Comparison of ENCODE assay signal across 2 cellular contexts in the genomic region with DNA sequence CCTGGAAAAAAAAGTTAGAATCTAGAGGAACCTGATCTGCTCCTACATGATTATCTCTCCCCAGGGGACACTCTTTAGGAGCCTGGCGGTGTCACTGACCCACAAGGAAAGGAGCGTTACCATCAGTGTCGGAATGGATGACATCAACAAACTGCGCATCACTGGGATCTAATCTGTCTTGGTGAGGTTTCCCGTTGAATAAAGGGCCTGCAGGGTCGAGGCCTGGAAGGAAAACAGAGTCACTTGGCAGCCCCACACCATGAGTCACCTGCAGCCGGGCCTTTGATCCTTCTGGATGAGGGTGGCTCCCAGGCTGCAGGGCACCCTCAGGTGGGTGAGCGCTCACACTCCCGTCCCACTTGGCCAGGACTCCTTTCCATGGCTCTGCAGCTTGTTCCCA.
TF ChIP-seq lines count a peak whose summit lies in the region.

No MANE protein-coding gene starts in this region.

TF ChIP-seq in Ishikawa, 13 proteins besides CTCF, POLR2A, EP300 and RAD21:
- TF ChIP-seq NFIC (IDR thresholded peaks at IDR 0.05): no peak; the same call in 1 of the 2 replicates
- TF ChIP-seq ZBTB7A (IDR thresholded peaks at IDR 0.05; ENCODE audit: low read depth): no peak
- TF ChIP-seq, protein P1, sequence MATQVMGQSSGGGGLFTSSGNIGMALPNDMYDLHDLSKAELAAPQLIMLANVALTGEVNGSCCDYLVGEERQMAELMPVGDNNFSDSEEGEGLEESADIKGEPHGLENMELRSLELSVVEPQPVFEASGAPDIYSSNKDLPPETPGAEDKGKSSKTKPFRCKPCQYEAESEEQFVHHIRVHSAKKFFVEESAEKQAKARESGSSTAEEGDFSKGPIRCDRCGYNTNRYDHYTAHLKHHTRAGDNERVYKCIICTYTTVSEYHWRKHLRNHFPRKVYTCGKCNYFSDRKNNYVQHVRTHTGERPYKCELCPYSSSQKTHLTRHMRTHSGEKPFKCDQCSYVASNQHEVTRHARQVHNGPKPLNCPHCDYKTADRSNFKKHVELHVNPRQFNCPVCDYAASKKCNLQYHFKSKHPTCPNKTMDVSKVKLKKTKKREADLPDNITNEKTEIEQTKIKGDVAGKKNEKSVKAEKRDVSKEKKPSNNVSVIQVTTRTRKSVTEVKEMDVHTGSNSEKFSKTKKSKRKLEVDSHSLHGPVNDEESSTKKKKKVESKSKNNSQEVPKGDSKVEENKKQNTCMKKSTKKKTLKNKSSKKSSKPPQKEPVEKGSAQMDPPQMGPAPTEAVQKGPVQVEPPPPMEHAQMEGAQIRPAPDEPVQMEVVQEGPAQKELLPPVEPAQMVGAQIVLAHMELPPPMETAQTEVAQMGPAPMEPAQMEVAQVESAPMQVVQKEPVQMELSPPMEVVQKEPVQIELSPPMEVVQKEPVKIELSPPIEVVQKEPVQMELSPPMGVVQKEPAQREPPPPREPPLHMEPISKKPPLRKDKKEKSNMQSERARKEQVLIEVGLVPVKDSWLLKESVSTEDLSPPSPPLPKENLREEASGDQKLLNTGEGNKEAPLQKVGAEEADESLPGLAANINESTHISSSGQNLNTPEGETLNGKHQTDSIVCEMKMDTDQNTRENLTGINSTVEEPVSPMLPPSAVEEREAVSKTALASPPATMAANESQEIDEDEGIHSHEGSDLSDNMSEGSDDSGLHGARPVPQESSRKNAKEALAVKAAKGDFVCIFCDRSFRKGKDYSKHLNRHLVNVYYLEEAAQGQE (IDR thresholded peaks at IDR 0.05; ENCODE audit: low read depth): no peak
- no peak for TF ChIP-seq TAF1 (IDR thresholded peaks at IDR 0.05; ENCODE audit: low read depth)
- 0 out of 2 replicates have a peak, but pooled peaks have one; percentile 8 for TF ChIP-seq TCF12 (IDR thresholded peaks at IDR 0.05; ENCODE audit: low read depth)
- no peak for TF ChIP-seq EGR1 (IDR thresholded peaks at IDR 0.05)
- TF ChIP-seq, protein P2, sequence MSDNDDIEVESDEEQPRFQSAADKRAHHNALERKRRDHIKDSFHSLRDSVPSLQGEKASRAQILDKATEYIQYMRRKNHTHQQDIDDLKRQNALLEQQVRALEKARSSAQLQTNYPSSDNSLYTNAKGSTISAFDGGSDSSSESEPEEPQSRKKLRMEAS (IDR thresholded peaks at IDR 0.05): no peak

TF ChIP-seq in HepG2, 621 proteins besides CTCF, POLR2A, EP300 and RAD21:
- TF ChIP-seq BHLHE40 (IDR thresholded peaks at IDR 0.05; ENCODE audit: low read length) (peak; percentile 57), FOSL1 (CRISPR knock-in tag; IDR thresholded peaks at IDR 0.05; ENCODE audit: borderline replicate concordance) (0 out of 2 replicates have a peak, but pooled peaks have one; percentile 32), MYC (CRISPR knock-in tag; IDR thresholded peaks at IDR 0.05; ENCODE audit: borderline replicate concordance) (no peak), TCF7 (IDR thresholded peaks at IDR 0.05; ENCODE audit: low read depth) (peak; percentile 56; the same call in 1 of the 2 replicates), HOXA3 (CRISPR knock-in tag; IDR thresholded peaks at IDR 0.05) (no peak), HNRNPL (IDR thresholded peaks at IDR 0.05; ENCODE audit: low read depth, low read length) (0 out of 2 replicates have a peak, but pooled peaks have one; percentile 33), HMG20A (CRISPR knock-in tag; IDR thresholded peaks at IDR 0.05; ENCODE audit: borderline replicate concordance) (peak; percentile 33; the same call in 1 of the 2 replicates), FOSL2 (CRISPR knock-in tag; IDR thresholded peaks at IDR 0.05) (peak; percentile 91), GABPB1 (CRISPR knock-in tag; IDR thresholded peaks at IDR 0.05) (0 out of 2 replicates have a peak, but pooled peaks have one; percentile 32)
- TF ChIP-seq, protein P3, sequence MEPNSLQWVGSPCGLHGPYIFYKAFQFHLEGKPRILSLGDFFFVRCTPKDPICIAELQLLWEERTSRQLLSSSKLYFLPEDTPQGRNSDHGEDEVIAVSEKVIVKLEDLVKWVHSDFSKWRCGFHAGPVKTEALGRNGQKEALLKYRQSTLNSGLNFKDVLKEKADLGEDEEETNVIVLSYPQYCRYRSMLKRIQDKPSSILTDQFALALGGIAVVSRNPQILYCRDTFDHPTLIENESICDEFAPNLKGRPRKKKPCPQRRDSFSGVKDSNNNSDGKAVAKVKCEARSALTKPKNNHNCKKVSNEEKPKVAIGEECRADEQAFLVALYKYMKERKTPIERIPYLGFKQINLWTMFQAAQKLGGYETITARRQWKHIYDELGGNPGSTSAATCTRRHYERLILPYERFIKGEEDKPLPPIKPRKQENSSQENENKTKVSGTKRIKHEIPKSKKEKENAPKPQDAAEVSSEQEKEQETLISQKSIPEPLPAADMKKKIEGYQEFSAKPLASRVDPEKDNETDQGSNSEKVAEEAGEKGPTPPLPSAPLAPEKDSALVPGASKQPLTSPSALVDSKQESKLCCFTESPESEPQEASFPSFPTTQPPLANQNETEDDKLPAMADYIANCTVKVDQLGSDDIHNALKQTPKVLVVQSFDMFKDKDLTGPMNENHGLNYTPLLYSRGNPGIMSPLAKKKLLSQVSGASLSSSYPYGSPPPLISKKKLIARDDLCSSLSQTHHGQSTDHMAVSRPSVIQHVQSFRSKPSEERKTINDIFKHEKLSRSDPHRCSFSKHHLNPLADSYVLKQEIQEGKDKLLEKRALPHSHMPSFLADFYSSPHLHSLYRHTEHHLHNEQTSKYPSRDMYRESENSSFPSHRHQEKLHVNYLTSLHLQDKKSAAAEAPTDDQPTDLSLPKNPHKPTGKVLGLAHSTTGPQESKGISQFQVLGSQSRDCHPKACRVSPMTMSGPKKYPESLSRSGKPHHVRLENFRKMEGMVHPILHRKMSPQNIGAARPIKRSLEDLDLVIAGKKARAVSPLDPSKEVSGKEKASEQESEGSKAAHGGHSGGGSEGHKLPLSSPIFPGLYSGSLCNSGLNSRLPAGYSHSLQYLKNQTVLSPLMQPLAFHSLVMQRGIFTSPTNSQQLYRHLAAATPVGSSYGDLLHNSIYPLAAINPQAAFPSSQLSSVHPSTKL (CRISPR knock-in tag; IDR thresholded peaks at IDR 0.05): peak; percentile 38; the same call in 1 of the 2 replicates
- TF ChIP-seq, protein P4, sequence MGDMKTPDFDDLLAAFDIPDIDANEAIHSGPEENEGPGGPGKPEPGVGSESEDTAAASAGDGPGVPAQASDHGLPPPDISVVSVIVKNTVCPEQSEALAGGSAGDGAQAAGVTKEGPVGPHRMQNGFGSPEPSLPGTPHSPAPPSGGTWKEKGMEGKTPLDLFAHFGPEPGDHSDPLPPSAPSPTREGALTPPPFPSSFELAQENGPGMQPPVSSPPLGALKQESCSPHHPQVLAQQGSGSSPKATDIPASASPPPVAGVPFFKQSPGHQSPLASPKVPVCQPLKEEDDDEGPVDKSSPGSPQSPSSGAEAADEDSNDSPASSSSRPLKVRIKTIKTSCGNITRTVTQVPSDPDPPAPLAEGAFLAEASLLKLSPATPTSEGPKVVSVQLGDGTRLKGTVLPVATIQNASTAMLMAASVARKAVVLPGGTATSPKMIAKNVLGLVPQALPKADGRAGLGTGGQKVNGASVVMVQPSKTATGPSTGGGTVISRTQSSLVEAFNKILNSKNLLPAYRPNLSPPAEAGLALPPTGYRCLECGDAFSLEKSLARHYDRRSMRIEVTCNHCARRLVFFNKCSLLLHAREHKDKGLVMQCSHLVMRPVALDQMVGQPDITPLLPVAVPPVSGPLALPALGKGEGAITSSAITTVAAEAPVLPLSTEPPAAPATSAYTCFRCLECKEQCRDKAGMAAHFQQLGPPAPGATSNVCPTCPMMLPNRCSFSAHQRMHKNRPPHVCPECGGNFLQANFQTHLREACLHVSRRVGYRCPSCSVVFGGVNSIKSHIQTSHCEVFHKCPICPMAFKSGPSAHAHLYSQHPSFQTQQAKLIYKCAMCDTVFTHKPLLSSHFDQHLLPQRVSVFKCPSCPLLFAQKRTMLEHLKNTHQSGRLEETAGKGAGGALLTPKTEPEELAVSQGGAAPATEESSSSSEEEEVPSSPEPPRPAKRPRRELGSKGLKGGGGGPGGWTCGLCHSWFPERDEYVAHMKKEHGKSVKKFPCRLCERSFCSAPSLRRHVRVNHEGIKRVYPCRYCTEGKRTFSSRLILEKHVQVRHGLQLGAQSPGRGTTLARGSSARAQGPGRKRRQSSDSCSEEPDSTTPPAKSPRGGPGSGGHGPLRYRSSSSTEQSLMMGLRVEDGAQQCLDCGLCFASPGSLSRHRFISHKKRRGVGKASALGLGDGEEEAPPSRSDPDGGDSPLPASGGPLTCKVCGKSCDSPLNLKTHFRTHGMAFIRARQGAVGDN (CRISPR knock-in tag; IDR thresholded peaks at IDR 0.05): peak; percentile 24; the same call in 1 of the 2 replicates
- TF ChIP-seq, protein P5, sequence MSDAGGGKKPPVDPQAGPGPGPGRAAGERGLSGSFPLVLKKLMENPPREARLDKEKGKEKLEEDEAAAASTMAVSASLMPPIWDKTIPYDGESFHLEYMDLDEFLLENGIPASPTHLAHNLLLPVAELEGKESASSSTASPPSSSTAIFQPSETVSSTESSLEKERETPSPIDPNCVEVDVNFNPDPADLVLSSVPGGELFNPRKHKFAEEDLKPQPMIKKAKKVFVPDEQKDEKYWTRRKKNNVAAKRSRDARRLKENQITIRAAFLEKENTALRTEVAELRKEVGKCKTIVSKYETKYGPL (CRISPR knock-in tag; IDR thresholded peaks at IDR 0.05): no peak
- TF ChIP-seq, protein P6, sequence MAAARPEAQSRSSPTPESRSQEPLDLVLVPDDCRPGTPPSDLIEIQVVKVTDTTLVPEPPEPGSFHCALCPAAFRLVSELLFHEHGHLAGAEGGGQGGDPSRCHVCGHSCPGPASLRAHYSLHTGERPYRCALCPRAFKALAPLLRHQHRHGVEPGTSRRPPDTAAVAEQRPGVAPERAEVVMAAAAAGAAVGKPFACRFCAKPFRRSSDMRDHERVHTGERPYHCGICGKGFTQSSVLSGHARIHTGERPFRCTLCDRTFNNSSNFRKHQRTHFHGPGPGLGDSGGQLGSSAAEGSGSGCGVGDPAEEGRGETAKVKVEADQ (CRISPR knock-in tag; IDR thresholded peaks at IDR 0.05; ENCODE audit: borderline replicate concordance): no peak
